In the genomic region with DNA sequence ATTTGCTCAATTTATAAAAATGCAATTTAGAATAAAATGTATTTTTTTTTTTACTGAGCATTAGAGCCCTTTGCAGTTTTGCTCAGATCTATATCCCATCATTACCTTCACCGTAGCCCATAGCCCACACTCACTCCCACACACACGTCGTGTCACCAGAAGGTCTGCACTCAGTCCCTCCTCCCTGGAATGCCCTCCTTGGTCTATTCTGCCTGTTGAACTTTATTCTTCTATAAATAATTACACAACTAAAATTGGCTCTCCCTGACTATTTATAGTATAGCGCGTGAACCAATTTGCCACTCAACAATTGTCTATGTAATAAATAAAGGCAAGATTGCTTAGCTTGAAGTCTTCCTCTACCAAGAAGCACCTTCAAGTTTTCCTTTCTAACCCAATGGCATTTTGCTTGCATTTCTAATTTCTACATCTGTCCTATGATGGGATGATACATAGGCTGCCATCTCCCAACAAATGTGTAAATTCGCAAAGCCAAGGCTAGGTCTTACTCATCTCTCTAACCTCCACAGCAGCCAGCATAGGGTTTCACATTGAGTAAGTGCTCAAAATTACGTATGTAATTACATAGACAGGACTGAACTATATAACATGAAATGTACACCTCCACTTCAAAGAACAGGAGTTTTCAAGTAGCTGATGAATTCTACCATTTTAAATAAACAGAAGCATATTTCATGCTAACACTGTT, we compare ENCODE assay signal across 1 cellular context.
TF ChIP-seq lines count a peak whose summit lies in the region.

No MANE protein-coding gene starts in this region.

TF ChIP-seq in WTC11, 78 proteins besides CTCF, POLR2A, EP300 and RAD21 (continued from another document):
- TF ChIP-seq, protein P1, sequence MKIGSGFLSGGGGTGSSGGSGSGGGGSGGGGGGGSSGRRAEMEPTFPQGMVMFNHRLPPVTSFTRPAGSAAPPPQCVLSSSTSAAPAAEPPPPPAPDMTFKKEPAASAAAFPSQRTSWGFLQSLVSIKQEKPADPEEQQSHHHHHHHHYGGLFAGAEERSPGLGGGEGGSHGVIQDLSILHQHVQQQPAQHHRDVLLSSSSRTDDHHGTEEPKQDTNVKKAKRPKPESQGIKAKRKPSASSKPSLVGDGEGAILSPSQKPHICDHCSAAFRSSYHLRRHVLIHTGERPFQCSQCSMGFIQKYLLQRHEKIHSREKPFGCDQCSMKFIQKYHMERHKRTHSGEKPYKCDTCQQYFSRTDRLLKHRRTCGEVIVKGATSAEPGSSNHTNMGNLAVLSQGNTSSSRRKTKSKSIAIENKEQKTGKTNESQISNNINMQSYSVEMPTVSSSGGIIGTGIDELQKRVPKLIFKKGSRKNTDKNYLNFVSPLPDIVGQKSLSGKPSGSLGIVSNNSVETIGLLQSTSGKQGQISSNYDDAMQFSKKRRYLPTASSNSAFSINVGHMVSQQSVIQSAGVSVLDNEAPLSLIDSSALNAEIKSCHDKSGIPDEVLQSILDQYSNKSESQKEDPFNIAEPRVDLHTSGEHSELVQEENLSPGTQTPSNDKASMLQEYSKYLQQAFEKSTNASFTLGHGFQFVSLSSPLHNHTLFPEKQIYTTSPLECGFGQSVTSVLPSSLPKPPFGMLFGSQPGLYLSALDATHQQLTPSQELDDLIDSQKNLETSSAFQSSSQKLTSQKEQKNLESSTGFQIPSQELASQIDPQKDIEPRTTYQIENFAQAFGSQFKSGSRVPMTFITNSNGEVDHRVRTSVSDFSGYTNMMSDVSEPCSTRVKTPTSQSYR (CRISPR knock-in tag; IDR thresholded peaks at IDR 0.05): no peak
